In genomic region chr4:149370002-149370401, GRCh38 we compare ENCODE assay signal across 24 cellular contexts.
DNase-seq lines count a peak whose midpoint lies in the region; TF ChIP-seq lines count a peak whose summit lies in the region.
"Had no signal": no experiment of that assay in that cellular context is flagged by ENCODE, and none has a peak within 500 bp of the region (broad histone marks: within the 10 kb centered on the region; RNA-seq: fewer than 3 reads in every experiment).

No MANE protein-coding gene starts in this region.

- H3K4me3 ChIP-seq in epithelial cell of esophagus (ENCODE audit: low read length) (no peak overlapping the region), liver (ENCODE audit: low read depth in 1 of 3, low read length in 3 of 3) (no peak overlapping the region), mesenchymal stem cell (ENCODE audit: insufficient read depth in 1 of 2, low read depth in 1 of 2, low read length in 2 of 2) (no peak overlapping the region)
- H3K4me3 ChIP-seq: PC-9, SJSA1 had no signal

- H3K9ac ChIP-seq in liver (ENCODE audit: low read depth in 1 of 2, low read length in 2 of 2) (no peak overlapping the region), mesenchymal stem cell (ENCODE audit: low read length) (no peak overlapping the region)

- H4K8ac ChIP-seq in mesenchymal stem cell (ENCODE audit: low read length) = no peak overlapping the region

- WGBS in liver = 38% methylated on average over 3 of the region's 3 CpGs
- 71% methylated on average over 1 of the region's 3 CpGs for WGBS in mesenchymal stem cell

- peak; percentile 7 for DNase-seq in M059J (ENCODE audit: low read depth)
- DNase-seq in epithelial cell of esophagus (ENCODE audit: low read depth) = peak; percentile 14
- DNase-seq in mesenchymal stem cell = no peak
- no peak for DNase-seq in progenitor cell of endocrine pancreas (ENCODE audit: low spot score, unreplicated experiment)
- DNase-seq in erythroblast (lab: John Stamatoyannopoulos, UW) = no peak
- DNase-seq in activated CD4-positive, alpha-beta T cell treated with anti-CD3 and anti-CD28 coated beads for 48 hours = no peak
- DNase-seq: AML-193; C1 segment of cervical spinal cord; CD4-positive, alpha-beta memory T cell; HCEC 1CT; MV-4-11; NCI-H1105; NCI-H1436 treated with DMSO at 0.1 percent for 48 hours; NCI-H1930; NCI-H2107; NCI-H446 treated with DMSO at 0.1 percent for 48 hours; NCI-H526; NCI-H82; NK-92 treated with Interleukin-12 subunit alpha and Interleukin-12 subunit beta, amount 100 ng/mL, for 24 hours; PC-9 had no signal

- no peaks in the 10 kb centered on the region for H3K36me3 ChIP-seq in liver (ENCODE audit: control insufficient read depth in 4 of 4, insufficient read depth in 3 of 4, low read depth in 1 of 4, low read length in 3 of 4)
- no peaks in the 10 kb centered on the region for H3K36me3 ChIP-seq in mesenchymal stem cell (ENCODE audit: control insufficient read depth in 1 of 2, insufficient read depth in 2 of 2, low read depth in 1 of 2, low read length in 2 of 2)
- H3K36me3 ChIP-seq: SJSA1 had no signal

- H3K4me1 Mint-ChIP-seq in progenitor cell of endocrine pancreas (ENCODE audit: low read depth) = peaks cover 4% of the 10 kb centered on the region
- H3K4me1 Mint-ChIP-seq: CD4-positive, alpha-beta memory T cell had no signal

- H2BK15ac ChIP-seq in mesenchymal stem cell (ENCODE audit: low read depth, poor library complexity, severe bottlenecking) = no peak overlapping the region

- H3K27ac ChIP-seq in 22Rv1 (peak overlapping the region; percentile 17; the same call in 1 of the 2 replicates), liver (ENCODE audit: low read depth in 1 of 2, low read length in 2 of 2) (no peak overlapping the region), mesenchymal stem cell (ENCODE audit: low read length, poor library complexity, severe bottlenecking) (no peak overlapping the region)
- H3K27ac ChIP-seq: PC-9, SJSA1 had no signal

- H2BK12ac ChIP-seq in mesenchymal stem cell (ENCODE audit: low read length in 2 of 2) = no peak overlapping the region

- peaks cover 4% of the 10 kb centered on the region for H3K27me3 Mint-ChIP-seq in progenitor cell of endocrine pancreas
- H3K27me3 Mint-ChIP-seq: CD4-positive, alpha-beta memory T cell had no signal

- TF ChIP-seq CTCF in 22Rv1 (IDR thresholded peaks at IDR 0.05) (no peak), epithelial cell of esophagus (IDR thresholded peaks at IDR 0.05; ENCODE audit: insufficient read depth, low read depth, low read length, missing control alignments) (no peak), liver (IDR thresholded peaks at IDR 0.05; ENCODE audit: low read depth, low read length, missing input control) (no peak), progenitor cell of endocrine pancreas (IDR thresholded peaks at IDR 0.05; ENCODE audit: unreplicated experiment) (no peak)

- H3K18ac ChIP-seq in mesenchymal stem cell (ENCODE audit: low read depth in 1 of 2, low read length in 2 of 2) = no peak overlapping the region

- no peak overlapping the region for H3K4ac ChIP-seq in mesenchymal stem cell (ENCODE audit: low read depth in 1 of 2, low read length in 2 of 2)

- H3K4me1 ChIP-seq in liver (ENCODE audit: control insufficient read depth in 4 of 4, insufficient read depth in 4 of 4, low read length in 3 of 4) (peaks cover 0 to 6% (median 2%) of the 10 kb centered on the region in 4 donors), mesenchymal stem cell (ENCODE audit: control insufficient read depth, insufficient read depth, low read depth, low read length) (no peaks in the 10 kb centered on the region)
- H3K4me1 ChIP-seq: Caco-2, SJSA1 had no signal

- H3K4me2 ChIP-seq in mesenchymal stem cell (ENCODE audit: low read length, poor library complexity, severe bottlenecking) = no peak overlapping the region
- H3K4me2 ChIP-seq: PC-9 had no signal

- no peak overlapping the region for H3K4me3 Mint-ChIP-seq in progenitor cell of endocrine pancreas (ENCODE audit: low read depth)
- H3K4me3 Mint-ChIP-seq: CD4-positive, alpha-beta memory T cell had no signal

- H2BK120ac ChIP-seq in mesenchymal stem cell (ENCODE audit: low read depth, low read length) = no peak overlapping the region

- H3K27ac Mint-ChIP-seq in progenitor cell of endocrine pancreas = no peak overlapping the region
- H3K27ac Mint-ChIP-seq: CD4-positive, alpha-beta memory T cell had no signal

- no peak overlapping the region for H2BK5ac ChIP-seq in mesenchymal stem cell (ENCODE audit: low read depth, low read length, poor library complexity, severe bottlenecking)

- H3K36me3 Mint-ChIP-seq in progenitor cell of endocrine pancreas (ENCODE audit: insufficient read depth) = no peaks in the 10 kb centered on the region
- H3K36me3 Mint-ChIP-seq: CD4-positive, alpha-beta memory T cell had no signal

- no peak overlapping the region for H2AK5ac ChIP-seq in mesenchymal stem cell (ENCODE audit: low read length, severe bottlenecking)

- TF ChIP-seq RAD21 in liver (IDR thresholded peaks at IDR 0.05) = no peak

- H3K27me3 ChIP-seq in liver (ENCODE audit: control insufficient read depth in 4 of 4, insufficient read depth in 4 of 4, low read length in 3 of 4) (no peaks in the 10 kb centered on the region), mesenchymal stem cell (ENCODE audit: control insufficient read depth in 1 of 2, insufficient read depth in 1 of 2, low read length in 2 of 2) (no peaks in the 10 kb centered on the region)
- H3K27me3 ChIP-seq: SJSA1 had no signal

- H3K9me3 ChIP-seq in liver (ENCODE audit: control insufficient read depth in 4 of 4, low read length in 3 of 4) (no peaks in the 10 kb centered on the region), mesenchymal stem cell (ENCODE audit: control insufficient read depth, low read length) (no peaks in the 10 kb centered on the region)
- H3K9me3 ChIP-seq: Caco-2, SJSA1 had no signal

- H2AFZ ChIP-seq in mesenchymal stem cell (ENCODE audit: low read depth, low read length) = no peak overlapping the region
- H2AFZ ChIP-seq: PC-9 had no signal

- no peaks in the 10 kb centered on the region for H3K9me3 Mint-ChIP-seq in progenitor cell of endocrine pancreas (ENCODE audit: low read depth)
- H3K9me3 Mint-ChIP-seq: CD4-positive, alpha-beta memory T cell had no signal

- H3K14ac ChIP-seq in mesenchymal stem cell (ENCODE audit: low read length in 2 of 2) = no peak overlapping the region

- H3K79me1 ChIP-seq in mesenchymal stem cell (replicated peaks; ENCODE audit: low read length, poor library complexity, severe bottlenecking) = no peaks in the 10 kb centered on the region

- H4K91ac ChIP-seq in mesenchymal stem cell (ENCODE audit: low read length) = no peak overlapping the region

- H3K23ac ChIP-seq in mesenchymal stem cell (ENCODE audit: low read length in 2 of 2) = no peak overlapping the region

- TF ChIP-seq POLR2A in erythroblast (IDR thresholded peaks at IDR 0.05; ENCODE audit: low read length) = no peak

TF ChIP-seq in liver, 16 proteins besides CTCF, POLR2A, EP300 and RAD21:
- no peak for TF ChIP-seq YY1 (IDR thresholded peaks at IDR 0.05)
- peak; percentile 30 for TF ChIP-seq HNF4G (IDR thresholded peaks at IDR 0.05)
- TF ChIP-seq, protein P1, sequence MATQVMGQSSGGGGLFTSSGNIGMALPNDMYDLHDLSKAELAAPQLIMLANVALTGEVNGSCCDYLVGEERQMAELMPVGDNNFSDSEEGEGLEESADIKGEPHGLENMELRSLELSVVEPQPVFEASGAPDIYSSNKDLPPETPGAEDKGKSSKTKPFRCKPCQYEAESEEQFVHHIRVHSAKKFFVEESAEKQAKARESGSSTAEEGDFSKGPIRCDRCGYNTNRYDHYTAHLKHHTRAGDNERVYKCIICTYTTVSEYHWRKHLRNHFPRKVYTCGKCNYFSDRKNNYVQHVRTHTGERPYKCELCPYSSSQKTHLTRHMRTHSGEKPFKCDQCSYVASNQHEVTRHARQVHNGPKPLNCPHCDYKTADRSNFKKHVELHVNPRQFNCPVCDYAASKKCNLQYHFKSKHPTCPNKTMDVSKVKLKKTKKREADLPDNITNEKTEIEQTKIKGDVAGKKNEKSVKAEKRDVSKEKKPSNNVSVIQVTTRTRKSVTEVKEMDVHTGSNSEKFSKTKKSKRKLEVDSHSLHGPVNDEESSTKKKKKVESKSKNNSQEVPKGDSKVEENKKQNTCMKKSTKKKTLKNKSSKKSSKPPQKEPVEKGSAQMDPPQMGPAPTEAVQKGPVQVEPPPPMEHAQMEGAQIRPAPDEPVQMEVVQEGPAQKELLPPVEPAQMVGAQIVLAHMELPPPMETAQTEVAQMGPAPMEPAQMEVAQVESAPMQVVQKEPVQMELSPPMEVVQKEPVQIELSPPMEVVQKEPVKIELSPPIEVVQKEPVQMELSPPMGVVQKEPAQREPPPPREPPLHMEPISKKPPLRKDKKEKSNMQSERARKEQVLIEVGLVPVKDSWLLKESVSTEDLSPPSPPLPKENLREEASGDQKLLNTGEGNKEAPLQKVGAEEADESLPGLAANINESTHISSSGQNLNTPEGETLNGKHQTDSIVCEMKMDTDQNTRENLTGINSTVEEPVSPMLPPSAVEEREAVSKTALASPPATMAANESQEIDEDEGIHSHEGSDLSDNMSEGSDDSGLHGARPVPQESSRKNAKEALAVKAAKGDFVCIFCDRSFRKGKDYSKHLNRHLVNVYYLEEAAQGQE (IDR thresholded peaks at IDR 0.05) = no peak
- TF ChIP-seq HNF4A (conservative IDR thresholded peaks at IDR 0.05) = peak; percentile 53 to 80

Comparison
In these comparisons a context has a peak if more than half of its experiments do, and no peak if none do; other contexts are left out.
1. DNase-seq: peak in M059J (single experiment) and epithelial cell of esophagus (single experiment); none in mesenchymal stem cell (single experiment), progenitor cell of endocrine pancreas (single experiment), erythroblast (0 of 2) and activated CD4-positive, alpha-beta T cell treated with anti-CD3 and anti-CD28 coated beads for 48 hours (single experiment).